ENCODE assay signal across 37 cellular contexts in the genomic region with DNA sequence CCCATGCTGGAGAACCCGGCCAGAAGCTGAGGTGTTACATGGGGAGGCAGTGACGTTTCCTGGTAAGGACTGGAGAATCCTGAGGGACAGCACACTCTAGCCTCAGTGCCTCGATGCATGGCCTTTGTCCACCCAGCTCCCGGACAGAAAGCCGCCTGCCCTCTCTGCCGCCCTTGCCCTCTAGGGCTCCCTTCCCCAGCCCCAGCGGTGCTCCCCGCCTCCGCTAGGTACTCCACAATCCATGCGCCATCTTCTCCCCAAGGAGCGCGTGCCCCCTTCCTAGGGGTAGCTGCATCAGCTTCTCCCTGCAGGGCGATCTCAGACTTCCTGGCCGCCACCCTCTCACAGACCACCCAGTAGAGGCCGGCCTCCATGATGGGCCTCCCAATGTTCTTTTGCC.
"Had no signal": no experiment of that assay in that cellular context is flagged by ENCODE, and none has a peak within 500 bp of the region (broad histone marks: within the 10 kb centered on the region; RNA-seq: fewer than 3 reads in every experiment).

No MANE protein-coding gene starts in this region.

- H3K27me3 ChIP-seq: adrenal gland, body of pancreas, brain microvascular endothelial cell, breast epithelium had no signal

- DNase-seq: activated B cell treated with CpG ODN at 0.5 μM for 24 hours; activated CD4-positive, alpha-beta memory T cell treated with anti-CD3 and anti-CD28 coated beads for 36 hours; activated CD4-positive, alpha-beta T cell treated with anti-CD3 and anti-CD28 coated beads for 4 hours; activated CD4-positive, alpha-beta T cell treated with anti-CD3 and anti-CD28 coated beads, Interleukin-2, amount 10 ng/mL, durations not matched to agents 24 days and 14 days; activated CD4-positive, alpha-beta T cell treated with anti-CD3 and anti-CD28 coated beads, Interleukin-2, amount 50 U/mL, for 1 hour; activated CD4-positive, alpha-beta T cell treated with anti-CD3 and anti-CD28 coated beads, Interleukin-2, amount 50 U/mL, for 4 hours; activated CD4-positive, CD25-positive, alpha-beta regulatory T cell treated with anti-CD3 and anti-CD28 coated beads, Interleukin-2, amount 50 U/mL, for 72 hours; activated CD8-positive, alpha-beta memory T cell treated with anti-CD3 and anti-CD28 coated beads, Interleukin-2, amount 50 U/mL, for 4 hours; activated CD8-positive, alpha-beta T cell treated with anti-CD3 and anti-CD28 coated beads for 36 hours; activated effector memory CD4-positive, alpha-beta T cell treated with anti-CD3 and anti-CD28 coated beads, Interleukin-2, amount 50 U/mL, for 16 hours; activated gamma-delta T cell treated with Interleukin-2 at 50 U/mL for 16 hours; activated naive CD4-positive, alpha-beta T cell; activated naive CD4-positive, alpha-beta T cell treated with anti-CD3 and anti-CD28 coated beads for 36 hours; activated naive CD4-positive, alpha-beta T cell treated with anti-CD3 and anti-CD28 coated beads, Interleukin-2, amount 50 U/mL, for 16 hours; activated naive CD8-positive, alpha-beta T cell treated with anti-CD3 and anti-CD28 coated beads for 36 hours; activated T-cell treated with anti-CD3 and anti-CD28 coated beads for 4 hours; activated T-cell treated with anti-CD3 and anti-CD28 coated beads, Interleukin-2, amount 50 U/mL, for 1 hour; activated T-cell treated with anti-CD3 and anti-CD28 coated beads, Interleukin-2, amount 50 U/mL, for 4 hours; activated T-cell treated with anti-CD3 and anti-CD28 coated beads, Interleukin-2, amount 50 U/mL, for 72 hours; adrenal gland; amniotic stem cell; aorta; body of pancreas; brain microvascular endothelial cell; central memory CD4-positive, alpha-beta T cell; T-helper 1 cell; T-helper 2 cell; T-helper 9 cell had no signal

- H3K27ac Mint-ChIP-seq: activated B cell treated with CpG ODN at 0.5 μM for 24 hours; activated CD4-positive, alpha-beta memory T cell treated with anti-CD3 and anti-CD28 coated beads for 36 hours; activated CD4-positive, alpha-beta T cell treated with anti-CD3 and anti-CD28 coated beads, Interleukin-2, amount 10 ng/mL, durations not matched to agents 24 days and 14 days; activated CD8-positive, alpha-beta T cell treated with anti-CD3 and anti-CD28 coated beads for 36 hours; activated naive CD4-positive, alpha-beta T cell treated with anti-CD3 and anti-CD28 coated beads for 36 hours; activated naive CD4-positive, alpha-beta T cell treated with anti-CD3 and anti-CD28 coated beads, Interleukin-2, amount 50 U/mL, for 72 hours; activated naive CD8-positive, alpha-beta T cell treated with anti-CD3 and anti-CD28 coated beads for 36 hours; activated T-cell treated with anti-CD3 and anti-CD28 coated beads, Interleukin-2, amount 50 U/mL, for 72 hours; activated T-helper 1 cell treated with anti-CD3 and anti-CD28 coated beads, Interleukin-12 subunit alpha, Interleukin-12 subunit beta, Interleukin-2, Interleukin-4 antibody, amounts not matched to agents 30 ng/mL and 10 ng/mL and 1 ng/mL, durations not matched to agents 14 hours and 24 hours and 36 hours; activated T-helper 17 cell treated with anti-CD3 and anti-CD28 coated beads, Interleukin-2, amount 50 U/mL, for 72 hours; T-helper 2 cell treated with Interferon-gamma antibody and Interleukin-4, amounts not matched to agents 5 μg/mL and 100 μg/mL, for 36 hours had no signal

- H3K36me3 ChIP-seq: brain microvascular endothelial cell had no signal

- H3K4me3 Mint-ChIP-seq: activated B cell treated with CpG ODN at 0.5 μM for 24 hours; activated CD4-positive, alpha-beta memory T cell treated with anti-CD3 and anti-CD28 coated beads for 36 hours; activated CD4-positive, alpha-beta T cell treated with anti-CD3 and anti-CD28 coated beads, Interleukin-2, amount 10 ng/mL, durations not matched to agents 24 days and 14 days; activated CD8-positive, alpha-beta T cell treated with anti-CD3 and anti-CD28 coated beads for 36 hours; activated naive CD4-positive, alpha-beta T cell treated with anti-CD3 and anti-CD28 coated beads for 36 hours; activated naive CD8-positive, alpha-beta T cell treated with anti-CD3 and anti-CD28 coated beads for 36 hours; activated T-cell treated with anti-CD3 and anti-CD28 coated beads, Interleukin-2, amount 50 U/mL, for 4 hours; activated T-cell treated with anti-CD3 and anti-CD28 coated beads, Interleukin-2, amount 50 U/mL, for 72 hours; activated T-helper 1 cell treated with anti-CD3 and anti-CD28 coated beads, Interleukin-12 subunit alpha, Interleukin-12 subunit beta, Interleukin-2, Interleukin-4 antibody, amounts not matched to agents 30 ng/mL and 10 ng/mL and 1 ng/mL, durations not matched to agents 14 hours and 24 hours and 36 hours; activated T-helper 17 cell treated with anti-CD3 and anti-CD28 coated beads, Interleukin-2, amount 50 U/mL, for 72 hours; T-helper 1 cell treated with Interleukin-12 subunit alpha and Interleukin-12 subunit beta and Interleukin-4 antibody, amounts not matched to agents 30 μg/mL and 1 μg/mL, for 36 hours; T-helper 2 cell treated with Interferon-gamma antibody and Interleukin-4, amounts not matched to agents 5 μg/mL and 100 μg/mL, for 36 hours had no signal

- FAIRE-seq: astrocyte, TTC549 had no signal

- H3K4me1 ChIP-seq: body of pancreas, breast epithelium had no signal

- ATAC-seq: activated CD8-positive, alpha-beta T cell treated with anti-CD3 and anti-CD28 coated beads for 36 hours; activated naive CD4-positive, alpha-beta T cell treated with anti-CD3 and anti-CD28 coated beads, Interleukin-2, amount 50 U/mL, for 72 hours; activated T-cell treated with anti-CD3 and anti-CD28 coated beads, Interleukin-2, amount 50 U/mL, for 4 hours; activated T-cell treated with anti-CD3 and anti-CD28 coated beads, Interleukin-2, amount 50 U/mL, for 72 hours; activated T-helper 17 cell treated with anti-CD3 and anti-CD28 coated beads, Interleukin-2, amount 50 U/mL, for 72 hours; body of pancreas had no signal

- H3K9me3 ChIP-seq: adrenal gland, body of pancreas, breast epithelium had no signal

- H3K27ac ChIP-seq: adrenal gland, body of pancreas, brain microvascular endothelial cell, breast epithelium, VCaP had no signal

- H3K4me3 ChIP-seq: adrenal gland, body of pancreas, breast epithelium had no signal

- H3K4me1 Mint-ChIP-seq: activated B cell treated with CpG ODN at 0.5 μM for 24 hours; activated CD4-positive, alpha-beta T cell treated with anti-CD3 and anti-CD28 coated beads, Interleukin-2, amount 10 ng/mL, durations not matched to agents 24 days and 14 days; activated naive CD8-positive, alpha-beta T cell treated with anti-CD3 and anti-CD28 coated beads for 36 hours; activated T-helper 17 cell treated with anti-CD3 and anti-CD28 coated beads, Interleukin-2, amount 50 U/mL, for 72 hours had no signal

- H3K9me3 Mint-ChIP-seq: activated B cell treated with CpG ODN at 0.5 μM for 24 hours; activated CD4-positive, alpha-beta memory T cell treated with anti-CD3 and anti-CD28 coated beads for 36 hours; activated CD4-positive, alpha-beta T cell treated with anti-CD3 and anti-CD28 coated beads, Interleukin-2, amount 10 ng/mL, durations not matched to agents 24 days and 14 days; activated CD8-positive, alpha-beta T cell treated with anti-CD3 and anti-CD28 coated beads for 36 hours; activated naive CD4-positive, alpha-beta T cell treated with anti-CD3 and anti-CD28 coated beads for 36 hours; activated naive CD4-positive, alpha-beta T cell treated with anti-CD3 and anti-CD28 coated beads, Interleukin-2, amount 50 U/mL, for 72 hours; activated naive CD8-positive, alpha-beta T cell treated with anti-CD3 and anti-CD28 coated beads for 36 hours; activated T-cell treated with anti-CD3 and anti-CD28 coated beads, Interleukin-2, amount 50 U/mL, for 4 hours; activated T-cell treated with anti-CD3 and anti-CD28 coated beads, Interleukin-2, amount 50 U/mL, for 72 hours; activated T-helper 1 cell treated with anti-CD3 and anti-CD28 coated beads, Interleukin-12 subunit alpha, Interleukin-12 subunit beta, Interleukin-2, Interleukin-4 antibody, amounts not matched to agents 30 ng/mL and 10 ng/mL and 1 ng/mL, durations not matched to agents 14 hours and 24 hours and 36 hours; activated T-helper 17 cell treated with anti-CD3 and anti-CD28 coated beads, Interleukin-2, amount 50 U/mL, for 72 hours; T-helper 1 cell treated with Interleukin-12 subunit alpha and Interleukin-12 subunit beta and Interleukin-4 antibody, amounts not matched to agents 30 μg/mL and 1 μg/mL, for 36 hours; T-helper 2 cell treated with Interferon-gamma antibody and Interleukin-4, amounts not matched to agents 5 μg/mL and 100 μg/mL, for 36 hours had no signal

- H3K27me3 Mint-ChIP-seq: activated B cell treated with CpG ODN at 0.5 μM for 24 hours; activated CD4-positive, alpha-beta memory T cell treated with anti-CD3 and anti-CD28 coated beads for 36 hours; activated CD4-positive, alpha-beta T cell treated with anti-CD3 and anti-CD28 coated beads, Interleukin-2, amount 10 ng/mL, durations not matched to agents 24 days and 14 days; activated CD8-positive, alpha-beta T cell treated with anti-CD3 and anti-CD28 coated beads for 36 hours; activated naive CD8-positive, alpha-beta T cell treated with anti-CD3 and anti-CD28 coated beads for 36 hours; activated T-helper 17 cell treated with anti-CD3 and anti-CD28 coated beads, Interleukin-2, amount 50 U/mL, for 72 hours had no signal
